In the genomic region with DNA sequence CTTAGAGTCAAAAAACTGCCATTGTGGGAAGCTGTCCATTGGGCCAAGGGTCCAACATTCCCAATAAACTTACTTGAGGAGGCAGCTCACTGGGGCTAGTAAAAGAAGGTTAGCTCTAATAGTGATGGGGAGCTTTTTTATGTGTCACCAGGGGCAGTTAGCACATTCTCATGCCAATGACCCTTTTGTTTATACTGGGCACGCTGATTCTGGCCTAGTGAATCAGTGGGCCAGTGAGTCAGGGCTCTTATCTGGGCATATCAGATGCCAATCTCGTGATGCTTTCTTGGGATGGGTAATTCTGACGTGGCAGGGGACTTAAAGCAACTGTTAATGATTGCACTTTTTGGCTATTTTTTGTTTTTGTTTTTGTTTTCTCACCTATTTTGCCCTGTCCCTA, we compare ENCODE assay signal across 15 cellular contexts. TPM values are rescaled to one million over a fixed set of nuclear protein-coding genes. Genes with fewer than 3 reads are reported as not detected.
DNase-seq lines count a peak whose midpoint lies in the region; ATAC-seq, FAIRE-seq and TF ChIP-seq lines count a peak whose summit lies in the region.
"Had no signal": no experiment of that assay in that cellular context is flagged by ENCODE, and none has a peak within 500 bp of the region (broad histone marks: within the 10 kb centered on the region; RNA-seq: fewer than 3 reads in every experiment).

No MANE protein-coding gene starts in this region.

- peaks cover 5% of the 10 kb centered on the region for H3K9me3 ChIP-seq in adipocyte (ENCODE audit: control insufficient read depth, low read length)
- no peaks in the 10 kb centered on the region for H3K9me3 ChIP-seq in T-helper 17 cell (ENCODE audit: control insufficient read depth, low read length, poor library complexity, severe bottlenecking)
- no peaks in the 10 kb centered on the region for H3K9me3 ChIP-seq in CD4-positive, alpha-beta T cell (ENCODE audit: control insufficient read depth, low read length)
- H3K9me3 ChIP-seq in small intestine (ENCODE audit: control insufficient read depth, low read depth), result no peaks in the 10 kb centered on the region
- H3K9me3 ChIP-seq: BE2C, spleen had no signal

- POLR2A ChIA-PET in CD4-positive, alpha-beta T cell (lab: Charles Lee), result no interaction called here

- no peaks in the 10 kb centered on the region for H3K27me3 Mint-ChIP-seq in T-helper 17 cell
- H3K27me3 Mint-ChIP-seq in CD4-positive, alpha-beta T cell, result peaks cover 10% of the 10 kb centered on the region

- no peak overlapping the region for H3K27ac ChIP-seq in CD4-positive, alpha-beta T cell (ENCODE audit: low read depth, low read length)
- H3K27ac ChIP-seq in small intestine (ENCODE audit: low read depth in 1 of 2, low read length in 1 of 2), result no peak overlapping the region
- H3K27ac ChIP-seq: spleen had no signal

- H3K27ac Mint-ChIP-seq in T-helper 17 cell, result no peak overlapping the region
- no peak overlapping the region for H3K27ac Mint-ChIP-seq in CD4-positive, alpha-beta T cell
- H3K27ac Mint-ChIP-seq: natural killer cell treated with Interleukin-12 subunit alpha and Interleukin-12 subunit beta and Interleukin-15 and Interleukin-18, amount 100 ng/mL, for 72 hours had no signal

- H3K4me1 ChIP-seq in adipocyte (ENCODE audit: control insufficient read depth, insufficient read depth, low read length), result peaks cover 8% of the 10 kb centered on the region
- no peaks in the 10 kb centered on the region for H3K4me1 ChIP-seq in small intestine (ENCODE audit: control insufficient read depth in 2 of 2, insufficient read depth in 1 of 2, low read depth in 1 of 2, low read length in 1 of 2)
- H3K4me1 ChIP-seq: BE2C, spleen had no signal

- WGBS in small intestine, 3 donors, result 25 to 56% (median 37%) methylated on average over 3 of the region's 3 CpGs

- no peak for FAIRE-seq in small intestine (lab: Jason Lieb, UNC)

- H3K27me3 ChIP-seq in adipocyte (replicated peaks; ENCODE audit: control insufficient read depth, insufficient read depth, low read length) (no peaks in the 10 kb centered on the region), small intestine (ENCODE audit: control insufficient read depth in 2 of 2, insufficient read depth in 2 of 2, low read length in 2 of 2) (no peaks in the 10 kb centered on the region)
- H3K27me3 ChIP-seq in CD4-positive, alpha-beta T cell (ENCODE audit: control insufficient read depth, insufficient read depth, low read length), result no peaks in the 10 kb centered on the region
- H3K27me3 ChIP-seq: BE2C had no signal

- in situ Hi-C loops in ACHN (cut with HindIII; ENCODE audit: low pct_ligation_motif_present, low pct_unique_long_range_greater_than_20kb, low sequenced_read_pairs), result no loop called here

- no peak overlapping the region for H3K4me3 Mint-ChIP-seq in T-helper 17 cell
- no peak overlapping the region for H3K4me3 Mint-ChIP-seq in CD4-positive, alpha-beta T cell
- H3K4me3 Mint-ChIP-seq: natural killer cell treated with Interleukin-12 subunit alpha and Interleukin-12 subunit beta and Interleukin-15 and Interleukin-18, amount 100 ng/mL, for 72 hours had no signal

- no peaks in the 10 kb centered on the region for H3K36me3 ChIP-seq in adipocyte (ENCODE audit: control insufficient read depth, insufficient read depth, low read length, severe bottlenecking)
- H3K36me3 ChIP-seq in small intestine (ENCODE audit: control insufficient read depth in 2 of 2, insufficient read depth in 2 of 2, low read length in 2 of 2), result no peaks in the 10 kb centered on the region
- H3K36me3 ChIP-seq: BE2C, spleen had no signal

- CTCF ChIA-PET in CD4-positive, alpha-beta T cell (lab: Charles Lee), result no interaction called here

- H3K4me1 Mint-ChIP-seq in T-helper 17 cell, result no peaks in the 10 kb centered on the region
- peaks cover 8% of the 10 kb centered on the region for H3K4me1 Mint-ChIP-seq in CD4-positive, alpha-beta T cell (ENCODE audit: low read depth)

- H3K9ac ChIP-seq in adipocyte (ENCODE audit: low read length), result no peak overlapping the region

- no peak overlapping the region for H3K4me3 ChIP-seq in adipocyte (ENCODE audit: low read length)
- no peak overlapping the region for H3K4me3 ChIP-seq in small intestine (ENCODE audit: low read depth in 1 of 2, low read length in 2 of 2)
- H3K4me3 ChIP-seq: spleen had no signal

- no peak for ATAC-seq in T-helper 17 cell
- no peak for ATAC-seq in CD4-positive, alpha-beta T cell (ENCODE audit: poor library complexity)
- ATAC-seq: natural killer cell treated with Interleukin-12 subunit alpha and Interleukin-12 subunit beta and Interleukin-15 and Interleukin-18, amount 100 ng/mL, for 72 hours had no signal

- no peak for TF ChIP-seq CTCF in CD4-positive, alpha-beta T cell (IDR thresholded peaks at IDR 0.05)

- peak; percentile 80 for DNase-seq in ACHN
- peak; percentile 89 for DNase-seq in HS-27A (ENCODE audit: low read depth)
- DNase-seq in adipocyte (ENCODE audit: low read depth), result peak; percentile 48
- DNase-seq in iris pigment epithelial cell (ENCODE audit: low read depth), result peak; percentile 58
- no peak for DNase-seq in T-helper 17 cell
- DNase-seq in NCI-H345 (lab: John Stamatoyannopoulos, UW), result no peak
- no peak for DNase-seq in CD4-positive, alpha-beta T cell
- no peak for DNase-seq in small intestine
- DNase-seq: activated CD4-positive, alpha-beta T cell treated with anti-CD3 and anti-CD28 coated beads for 4 hours; BE2C; central memory CD4-positive, alpha-beta T cell; NCI-H524 treated with DMSO at 0.1 percent for 48 hours; spleen had no signal

- intact Hi-C loops in CD4-positive, alpha-beta T cell (cut with DNase I, micrococcal nuclease), result no loop called here

- no peaks in the 10 kb centered on the region for H3K9me3 Mint-ChIP-seq in CD4-positive, alpha-beta T cell
- H3K9me3 Mint-ChIP-seq: natural killer cell treated with Interleukin-12 subunit alpha and Interleukin-12 subunit beta and Interleukin-15 and Interleukin-18, amount 100 ng/mL, for 72 hours had no signal

- no peaks in the 10 kb centered on the region for H3K36me3 Mint-ChIP-seq in T-helper 17 cell (ENCODE audit: low read depth)
- no peaks in the 10 kb centered on the region for H3K36me3 Mint-ChIP-seq in CD4-positive, alpha-beta T cell (ENCODE audit: low read depth)
- H3K36me3 Mint-ChIP-seq: natural killer cell treated with Interleukin-12 subunit alpha and Interleukin-12 subunit beta and Interleukin-15 and Interleukin-18, amount 100 ng/mL, for 72 hours had no signal

RNA-seq across cellular contexts. Expression of gene TCEAL1, which starts 27.8 kb away (rescaled TPM):
- total RNA-seq in T-helper 17 cell, result 1 to 10 TPM; 3.7 to 4.7 TPM
- 1 to 10 TPM; 4.0 to 4.9 TPM for total RNA-seq in CD4-positive, alpha-beta T cell
- 10 to 100 TPM; 17.9 to 33.0 (median 23.2) TPM for polyA plus RNA-seq in small intestine

RNA-seq across cellular contexts. Expression of gene MORF4L2, which starts 29.9 kb away (rescaled TPM):
- 100 to 1,000 TPM; 176 to 192 TPM for total RNA-seq in T-helper 17 cell
- 100 to 1,000 TPM; 201 to 212 TPM for total RNA-seq in CD4-positive, alpha-beta T cell
- polyA plus RNA-seq in small intestine, result 100 to 1,000 TPM; 195 to 313 (median 203) TPM

RNA-seq across cellular contexts. Expression of gene TCEAL3, which starts 48.9 kb away (rescaled TPM):
- total RNA-seq in T-helper 17 cell, result 1 to 10 TPM; 5.2 to 7.6 TPM
- total RNA-seq in CD4-positive, alpha-beta T cell, result 1 to 10 TPM; 5.0 to 5.8 TPM
- 10 to 100 TPM in 2 of 3 donors, 1 to 10 TPM in 1; 2.2 to 18.6 (median 12.7) TPM for polyA plus RNA-seq in small intestine

RNA-seq across cellular contexts. Expression of gene TMEM31, which starts 54.1 kb away (rescaled TPM):
- not detected for total RNA-seq in T-helper 17 cell
- not detected for total RNA-seq in CD4-positive, alpha-beta T cell
- not detected for polyA plus RNA-seq in small intestine
- total RNA-seq: natural killer cell treated with Interleukin-12 subunit alpha and Interleukin-12 subunit beta and Interleukin-15 and Interleukin-18, amount 100 ng/mL, for 72 hours; spleen; ureter had no signal

Comparison
In these comparisons a context has a peak if more than half of its experiments do, and no peak if none do; other contexts are left out.
1. DNase-seq: peak in ACHN (single experiment), HS-27A (single experiment), adipocyte (single experiment) and iris pigment epithelial cell (single experiment); none in T-helper 17 cell (0 of 3), NCI-H345 (single experiment), CD4-positive, alpha-beta T cell (0 of 10) and small intestine (single experiment).